Comparison of ENCODE assay signal across 1 cellular context in the genomic region with DNA sequence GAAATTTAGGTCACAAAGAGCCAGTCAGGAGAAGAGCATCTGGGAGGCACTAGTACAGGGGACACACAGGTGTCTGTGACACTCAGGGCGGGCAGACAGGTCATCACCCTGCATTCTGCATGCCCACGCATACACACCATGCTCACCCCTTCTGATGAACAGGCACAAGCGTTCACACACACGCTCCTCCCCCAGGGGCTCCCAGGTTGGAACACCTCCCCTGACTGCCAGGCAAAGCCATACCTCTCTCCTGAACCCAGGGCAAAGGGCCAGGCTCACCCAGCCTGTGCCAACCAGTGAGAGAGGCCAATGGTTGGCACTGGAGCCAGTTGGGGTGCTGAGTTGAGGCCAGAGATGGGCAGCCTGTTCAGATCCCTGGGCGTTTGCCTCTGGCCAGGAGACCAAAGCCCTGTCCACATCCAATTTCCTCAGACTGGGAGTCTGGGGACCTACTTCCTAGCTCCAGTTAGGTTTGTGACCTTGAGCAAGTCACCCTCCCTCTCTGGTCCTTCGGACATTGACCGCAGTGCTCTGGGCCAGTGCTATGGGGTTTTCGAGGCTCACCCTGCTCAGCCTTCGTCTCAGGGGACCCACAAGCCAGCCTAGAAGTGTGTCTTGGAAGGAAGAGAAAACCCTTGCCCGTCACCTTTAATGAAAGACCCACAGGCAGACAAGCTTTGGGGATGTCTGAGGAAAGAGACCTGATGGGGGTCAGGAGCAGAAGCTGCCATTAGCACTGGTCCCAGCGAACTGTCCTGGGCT.
TF ChIP-seq lines count a peak whose summit lies in the region.

No MANE protein-coding gene starts in this region.

TF ChIP-seq in HepG2, 621 proteins besides CTCF, POLR2A, EP300 and RAD21:
- 0 out of 2 replicates have a peak, but pooled peaks have one; percentile 24 for TF ChIP-seq NFATC3 (CRISPR knock-in tag; IDR thresholded peaks at IDR 0.05)
- TF ChIP-seq, protein P1, sequence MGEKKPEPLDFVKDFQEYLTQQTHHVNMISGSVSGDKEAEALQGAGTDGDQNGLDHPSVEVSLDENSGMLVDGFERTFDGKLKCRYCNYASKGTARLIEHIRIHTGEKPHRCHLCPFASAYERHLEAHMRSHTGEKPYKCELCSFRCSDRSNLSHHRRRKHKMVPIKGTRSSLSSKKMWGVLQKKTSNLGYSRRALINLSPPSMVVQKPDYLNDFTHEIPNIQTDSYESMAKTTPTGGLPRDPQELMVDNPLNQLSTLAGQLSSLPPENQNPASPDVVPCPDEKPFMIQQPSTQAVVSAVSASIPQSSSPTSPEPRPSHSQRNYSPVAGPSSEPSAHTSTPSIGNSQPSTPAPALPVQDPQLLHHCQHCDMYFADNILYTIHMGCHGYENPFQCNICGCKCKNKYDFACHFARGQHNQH (CRISPR knock-in tag; IDR thresholded peaks at IDR 0.05) = peak; percentile 66; the same call in 1 of the 2 replicates
- TF ChIP-seq, protein P2, sequence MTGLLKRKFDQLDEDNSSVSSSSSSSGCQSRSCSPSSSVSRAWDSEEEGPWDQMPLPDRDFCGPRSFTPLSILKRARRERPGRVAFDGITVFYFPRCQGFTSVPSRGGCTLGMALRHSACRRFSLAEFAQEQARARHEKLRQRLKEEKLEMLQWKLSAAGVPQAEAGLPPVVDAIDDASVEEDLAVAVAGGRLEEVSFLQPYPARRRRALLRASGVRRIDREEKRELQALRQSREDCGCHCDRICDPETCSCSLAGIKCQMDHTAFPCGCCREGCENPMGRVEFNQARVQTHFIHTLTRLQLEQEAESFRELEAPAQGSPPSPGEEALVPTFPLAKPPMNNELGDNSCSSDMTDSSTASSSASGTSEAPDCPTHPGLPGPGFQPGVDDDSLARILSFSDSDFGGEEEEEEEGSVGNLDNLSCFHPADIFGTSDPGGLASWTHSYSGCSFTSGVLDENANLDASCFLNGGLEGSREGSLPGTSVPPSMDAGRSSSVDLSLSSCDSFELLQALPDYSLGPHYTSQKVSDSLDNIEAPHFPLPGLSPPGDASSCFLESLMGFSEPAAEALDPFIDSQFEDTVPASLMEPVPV (CRISPR knock-in tag; IDR thresholded peaks at IDR 0.05) = 0 out of 2 replicates have a peak, but pooled peaks have one; percentile 10
- TF ChIP-seq ZNF577 (CRISPR knock-in tag; IDR thresholded peaks at IDR 0.05; ENCODE audit: borderline replicate concordance, low read depth) = no peak
- 0 out of 2 replicates have a peak, but pooled peaks have one; percentile 12 for TF ChIP-seq ZNF124 (CRISPR knock-in tag; IDR thresholded peaks at IDR 0.05)
- TF ChIP-seq NR2C2 (CRISPR knock-in tag; IDR thresholded peaks at IDR 0.05; ENCODE audit: borderline replicate concordance) = no peak
- TF ChIP-seq, protein P3, sequence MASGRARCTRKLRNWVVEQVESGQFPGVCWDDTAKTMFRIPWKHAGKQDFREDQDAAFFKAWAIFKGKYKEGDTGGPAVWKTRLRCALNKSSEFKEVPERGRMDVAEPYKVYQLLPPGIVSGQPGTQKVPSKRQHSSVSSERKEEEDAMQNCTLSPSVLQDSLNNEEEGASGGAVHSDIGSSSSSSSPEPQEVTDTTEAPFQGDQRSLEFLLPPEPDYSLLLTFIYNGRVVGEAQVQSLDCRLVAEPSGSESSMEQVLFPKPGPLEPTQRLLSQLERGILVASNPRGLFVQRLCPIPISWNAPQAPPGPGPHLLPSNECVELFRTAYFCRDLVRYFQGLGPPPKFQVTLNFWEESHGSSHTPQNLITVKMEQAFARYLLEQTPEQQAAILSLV (CRISPR knock-in tag; IDR thresholded peaks at IDR 0.05; ENCODE audit: borderline replicate concordance) = 0 out of 2 replicates have a peak, but pooled peaks have one; percentile 63
- TF ChIP-seq SPEN (CRISPR knock-in tag; IDR thresholded peaks at IDR 0.05; ENCODE audit: low read depth) = 0 out of 2 replicates have a peak, but pooled peaks have one; percentile 4
- no peak for TF ChIP-seq GABPA (IDR thresholded peaks at IDR 0.05; ENCODE audit: low read depth, low read length)
- TF ChIP-seq GABPA (CRISPR knock-in tag; IDR thresholded peaks at IDR 0.05; ENCODE audit: low read depth) = no peak
- TF ChIP-seq ZNF598 (CRISPR knock-in tag; IDR thresholded peaks at IDR 0.05; ENCODE audit: borderline replicate concordance) = peak; percentile 29; the same call in 1 of the 2 replicates
- 0 out of 2 replicates have a peak, but pooled peaks have one; percentile 38 for TF ChIP-seq SP4 (CRISPR knock-in tag; IDR thresholded peaks at IDR 0.05)
- peak; percentile 36 for TF ChIP-seq ASH2L (IDR thresholded peaks at IDR 0.05; ENCODE audit: insufficient read length, low read depth, low read length)
- peak; percentile 19; the same call in 1 of the 2 replicates for TF ChIP-seq MXD4 (CRISPR knock-in tag; IDR thresholded peaks at IDR 0.05)
- TF ChIP-seq HNRNPL (IDR thresholded peaks at IDR 0.05; ENCODE audit: low read depth, low read length) = peak; percentile 86
- no peak for TF ChIP-seq MTA3 (CRISPR knock-in tag; IDR thresholded peaks at IDR 0.05)
- TF ChIP-seq MTF2 (CRISPR knock-in tag; IDR thresholded peaks at IDR 0.05; ENCODE audit: borderline replicate concordance) = 0 out of 2 replicates have a peak, but pooled peaks have one; percentile 26
- peak; percentile 20; the same call in 1 of the 2 replicates for TF ChIP-seq ZNF768 (CRISPR knock-in tag; IDR thresholded peaks at IDR 0.05)
- no peak for TF ChIP-seq ZNF7 (CRISPR knock-in tag; IDR thresholded peaks at IDR 0.05)
- TF ChIP-seq ZNF354B (CRISPR knock-in tag; IDR thresholded peaks at IDR 0.05) = no peak
- no peak for TF ChIP-seq ZNF274 (CRISPR knock-in tag; IDR thresholded peaks at IDR 0.05)
- TF ChIP-seq ZNF878 (CRISPR knock-in tag; IDR thresholded peaks at IDR 0.05) = 0 out of 2 replicates have a peak, but pooled peaks have one; percentile 28
- TF ChIP-seq MIXL1 (CRISPR knock-in tag; IDR thresholded peaks at IDR 0.05) = no peak
- TF ChIP-seq, protein P4, sequence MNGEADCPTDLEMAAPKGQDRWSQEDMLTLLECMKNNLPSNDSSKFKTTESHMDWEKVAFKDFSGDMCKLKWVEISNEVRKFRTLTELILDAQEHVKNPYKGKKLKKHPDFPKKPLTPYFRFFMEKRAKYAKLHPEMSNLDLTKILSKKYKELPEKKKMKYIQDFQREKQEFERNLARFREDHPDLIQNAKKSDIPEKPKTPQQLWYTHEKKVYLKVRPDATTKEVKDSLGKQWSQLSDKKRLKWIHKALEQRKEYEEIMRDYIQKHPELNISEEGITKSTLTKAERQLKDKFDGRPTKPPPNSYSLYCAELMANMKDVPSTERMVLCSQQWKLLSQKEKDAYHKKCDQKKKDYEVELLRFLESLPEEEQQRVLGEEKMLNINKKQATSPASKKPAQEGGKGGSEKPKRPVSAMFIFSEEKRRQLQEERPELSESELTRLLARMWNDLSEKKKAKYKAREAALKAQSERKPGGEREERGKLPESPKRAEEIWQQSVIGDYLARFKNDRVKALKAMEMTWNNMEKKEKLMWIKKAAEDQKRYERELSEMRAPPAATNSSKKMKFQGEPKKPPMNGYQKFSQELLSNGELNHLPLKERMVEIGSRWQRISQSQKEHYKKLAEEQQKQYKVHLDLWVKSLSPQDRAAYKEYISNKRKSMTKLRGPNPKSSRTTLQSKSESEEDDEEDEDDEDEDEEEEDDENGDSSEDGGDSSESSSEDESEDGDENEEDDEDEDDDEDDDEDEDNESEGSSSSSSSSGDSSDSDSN (CRISPR knock-in tag; IDR thresholded peaks at IDR 0.05) = peak; percentile 18; the same call in 1 of the 2 replicates
- no peak for TF ChIP-seq ZNF629 (CRISPR knock-in tag; conservative IDR thresholded peaks at IDR 0.05)
- peak; percentile 22 for TF ChIP-seq HNF4A (CRISPR knock-in tag; IDR thresholded peaks at IDR 0.05)
- no peak for TF ChIP-seq ZNF720 (CRISPR knock-in tag; IDR thresholded peaks at IDR 0.05)
- TF ChIP-seq PPARG (CRISPR knock-in tag; conservative IDR thresholded peaks at IDR 0.05) = no peak
- TF ChIP-seq, protein P5, sequence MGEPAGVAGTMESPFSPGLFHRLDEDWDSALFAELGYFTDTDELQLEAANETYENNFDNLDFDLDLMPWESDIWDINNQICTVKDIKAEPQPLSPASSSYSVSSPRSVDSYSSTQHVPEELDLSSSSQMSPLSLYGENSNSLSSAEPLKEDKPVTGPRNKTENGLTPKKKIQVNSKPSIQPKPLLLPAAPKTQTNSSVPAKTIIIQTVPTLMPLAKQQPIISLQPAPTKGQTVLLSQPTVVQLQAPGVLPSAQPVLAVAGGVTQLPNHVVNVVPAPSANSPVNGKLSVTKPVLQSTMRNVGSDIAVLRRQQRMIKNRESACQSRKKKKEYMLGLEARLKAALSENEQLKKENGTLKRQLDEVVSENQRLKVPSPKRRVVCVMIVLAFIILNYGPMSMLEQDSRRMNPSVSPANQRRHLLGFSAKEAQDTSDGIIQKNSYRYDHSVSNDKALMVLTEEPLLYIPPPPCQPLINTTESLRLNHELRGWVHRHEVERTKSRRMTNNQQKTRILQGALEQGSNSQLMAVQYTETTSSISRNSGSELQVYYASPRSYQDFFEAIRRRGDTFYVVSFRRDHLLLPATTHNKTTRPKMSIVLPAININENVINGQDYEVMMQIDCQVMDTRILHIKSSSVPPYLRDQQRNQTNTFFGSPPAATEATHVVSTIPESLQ (CRISPR knock-in tag; conservative IDR thresholded peaks at IDR 0.05) = no peak
- TF ChIP-seq ZNF44 (CRISPR knock-in tag; IDR thresholded peaks at IDR 0.05) = peak; percentile 87
- TF ChIP-seq, protein P6, sequence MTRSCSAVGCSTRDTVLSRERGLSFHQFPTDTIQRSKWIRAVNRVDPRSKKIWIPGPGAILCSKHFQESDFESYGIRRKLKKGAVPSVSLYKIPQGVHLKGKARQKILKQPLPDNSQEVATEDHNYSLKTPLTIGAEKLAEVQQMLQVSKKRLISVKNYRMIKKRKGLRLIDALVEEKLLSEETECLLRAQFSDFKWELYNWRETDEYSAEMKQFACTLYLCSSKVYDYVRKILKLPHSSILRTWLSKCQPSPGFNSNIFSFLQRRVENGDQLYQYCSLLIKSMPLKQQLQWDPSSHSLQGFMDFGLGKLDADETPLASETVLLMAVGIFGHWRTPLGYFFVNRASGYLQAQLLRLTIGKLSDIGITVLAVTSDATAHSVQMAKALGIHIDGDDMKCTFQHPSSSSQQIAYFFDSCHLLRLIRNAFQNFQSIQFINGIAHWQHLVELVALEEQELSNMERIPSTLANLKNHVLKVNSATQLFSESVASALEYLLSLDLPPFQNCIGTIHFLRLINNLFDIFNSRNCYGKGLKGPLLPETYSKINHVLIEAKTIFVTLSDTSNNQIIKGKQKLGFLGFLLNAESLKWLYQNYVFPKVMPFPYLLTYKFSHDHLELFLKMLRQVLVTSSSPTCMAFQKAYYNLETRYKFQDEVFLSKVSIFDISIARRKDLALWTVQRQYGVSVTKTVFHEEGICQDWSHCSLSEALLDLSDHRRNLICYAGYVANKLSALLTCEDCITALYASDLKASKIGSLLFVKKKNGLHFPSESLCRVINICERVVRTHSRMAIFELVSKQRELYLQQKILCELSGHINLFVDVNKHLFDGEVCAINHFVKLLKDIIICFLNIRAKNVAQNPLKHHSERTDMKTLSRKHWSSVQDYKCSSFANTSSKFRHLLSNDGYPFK (CRISPR knock-in tag; IDR thresholded peaks at IDR 0.05; ENCODE audit: borderline replicate concordance) = peak; percentile 33; the same call in 1 of the 2 replicates
- TF ChIP-seq ZNF670 (CRISPR knock-in tag; IDR thresholded peaks at IDR 0.05; ENCODE audit: borderline replicate concordance) = 0 out of 2 replicates have a peak, but pooled peaks have one; percentile 21
- TF ChIP-seq ZNF547 (CRISPR knock-in tag; IDR thresholded peaks at IDR 0.05) = peak; percentile 31; the same call in 1 of the 2 replicates
